ENCODE assay signal across 1 cellular context in genomic region chr15:41485226-41485625, GRCh38.
A peak's percentile ranks its signal among the peaks of the same experiment; 100 is the strongest.
TF ChIP-seq lines count a peak whose summit lies in the region.

No MANE protein-coding gene starts in this region.

TF ChIP-seq in H1, 55 proteins besides CTCF, POLR2A, EP300 and RAD21:
- TF ChIP-seq POLR2AphosphoS5 (IDR thresholded peaks at IDR 0.05; ENCODE audit: low read depth, low read length) (peak; percentile 15; the same call in 1 of the 2 replicates), YY1 (IDR thresholded peaks at IDR 0.05; ENCODE audit: low read depth, low read length) (no peak)
